8 cellular contexts compared by ENCODE assay signal in genomic region chr7:128937271-128937646, GRCh38. TPM values are rescaled to one million over a fixed set of nuclear protein-coding genes. Genes with fewer than 3 reads are reported as not detected.
DNase-seq lines count a peak whose midpoint lies in the region; ATAC-seq and TF ChIP-seq lines count a peak whose summit lies in the region.

No MANE protein-coding gene starts in this region.

- peaks cover 4% of the 10 kb centered on the region for H3K4me1 Mint-ChIP-seq in progenitor cell of endocrine pancreas (ENCODE audit: low read depth)

- peak overlapping the region; percentile 83 for H3K4me3 ChIP-seq in GM12865 (ENCODE audit: low read depth, low read length)
- H3K4me3 ChIP-seq in LNCaP clone FGC (ENCODE audit: low read depth, low read length), result peak overlapping the region; percentile 74
- no peak overlapping the region for H3K4me3 ChIP-seq in endocrine pancreas (ENCODE audit: control insufficient read depth, insufficient read depth, low read length)

- no peak for ATAC-seq in GM18870 (IDR thresholded peaks at IDR 0.05; ENCODE audit: unreplicated experiment)

- no peaks in the 10 kb centered on the region for H3K9me3 Mint-ChIP-seq in progenitor cell of endocrine pancreas (ENCODE audit: low read depth)

- peak overlapping the region; percentile 70 for H3K4me3 Mint-ChIP-seq in progenitor cell of endocrine pancreas (ENCODE audit: low read depth)

- no peak for TF ChIP-seq POLR2A in erythroblast (IDR thresholded peaks at IDR 0.05; ENCODE audit: low read length)

- peak overlapping the region; percentile 1 for H3K9ac ChIP-seq in endocrine pancreas (ENCODE audit: control insufficient read depth, insufficient read depth, low read length)

- H3K36me3 Mint-ChIP-seq in progenitor cell of endocrine pancreas (ENCODE audit: insufficient read depth), result no peaks in the 10 kb centered on the region

- no peaks in the 10 kb centered on the region for H3K9me3 ChIP-seq in endocrine pancreas (ENCODE audit: control insufficient read depth, low read length)

- no peak for DNase-seq in GM12865 (ENCODE audit: low read depth)
- no peak for DNase-seq in LNCaP clone FGC (ENCODE audit: low read depth)
- no peak for DNase-seq in progenitor cell of endocrine pancreas (ENCODE audit: low spot score, unreplicated experiment)
- no peak for DNase-seq in SKM-1 treated with dmso at 0.1 percent for 144 hours (lab: John Stamatoyannopoulos, UW; ENCODE audit: unreplicated experiment)
- no peak for DNase-seq in erythroblast (lab: John Stamatoyannopoulos, UW)
- DNase-seq in stimulated activated CD8-positive, alpha-beta memory T cell treated with anti-CD3 and anti-CD28 coated beads, Interleukin-4, amount 100 ng/mL, for 48 hours, result no peak

- H3K27me3 ChIP-seq in endocrine pancreas (ENCODE audit: control insufficient read depth, insufficient read depth, low read length), result no peaks in the 10 kb centered on the region

- no peaks in the 10 kb centered on the region for H3K36me3 ChIP-seq in endocrine pancreas (ENCODE audit: control insufficient read depth, insufficient read depth, low read length)

- no peak for TF ChIP-seq CTCF in GM12865 (IDR thresholded peaks at IDR 0.05; ENCODE audit: insufficient read depth, low read depth, low read length, missing control alignments)
- TF ChIP-seq CTCF in LNCaP clone FGC (IDR thresholded peaks at IDR 0.05; ENCODE audit: control insufficient read depth, extremely low read depth, insufficient read depth), result no peak
- TF ChIP-seq CTCF in progenitor cell of endocrine pancreas (IDR thresholded peaks at IDR 0.05; ENCODE audit: unreplicated experiment), result no peak

- H3K4me1 ChIP-seq in endocrine pancreas (ENCODE audit: control insufficient read depth, insufficient read depth, low read length), result no peaks in the 10 kb centered on the region

- H3K27ac Mint-ChIP-seq in progenitor cell of endocrine pancreas, result no peak overlapping the region

- H3K27me3 Mint-ChIP-seq in progenitor cell of endocrine pancreas, result peaks cover 57% of the 10 kb centered on the region

RNA-seq across cellular contexts. Expression of gene IRF5, which starts 0.5 kb away (rescaled TPM):
- 0.44 and 0.69 TPM in 2 replicates for total RNA-seq in progenitor cell of endocrine pancreas

RNA-seq across cellular contexts. Expression of gene KCP, which starts 26.8 kb away (rescaled TPM):
- total RNA-seq in progenitor cell of endocrine pancreas, result 6.8 and 8.5 TPM in 2 replicates
